ENCODE assay signal across 19 cellular contexts in the genomic region with DNA sequence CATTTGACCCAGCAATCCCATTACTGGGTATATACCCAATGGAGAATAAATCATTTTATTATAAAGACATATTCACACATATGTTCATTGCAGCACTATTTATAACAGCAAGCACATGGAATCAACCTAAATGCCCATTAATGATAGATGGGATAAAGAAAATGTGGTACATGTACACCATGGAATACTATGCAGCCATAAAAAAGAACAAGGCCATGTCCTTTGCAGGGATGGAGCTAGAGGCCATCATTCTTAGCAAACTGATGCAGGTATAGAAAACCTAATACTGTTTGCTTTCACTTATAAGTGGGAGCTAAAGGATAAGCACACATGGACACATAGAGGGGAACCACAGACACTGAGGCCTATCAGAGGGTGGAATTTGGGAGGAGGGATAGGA. TPM values are rescaled to one million over a fixed set of nuclear protein-coding genes. Genes with fewer than 3 reads are reported as not detected.
DNase-seq lines count a peak whose midpoint lies in the region; ATAC-seq, FAIRE-seq and TF ChIP-seq lines count a peak whose summit lies in the region.
"Had no signal": no experiment of that assay in that cellular context is flagged by ENCODE, and none has a peak within 500 bp of the region (broad histone marks: within the 10 kb centered on the region; RNA-seq: fewer than 3 reads in every experiment).

No MANE protein-coding gene starts in this region.

- H4K8ac ChIP-seq in H1 (ENCODE audit: extremely low read depth, insufficient read depth, low read length) = no peak overlapping the region

- no peak overlapping the region for H2BK15ac ChIP-seq in H1 (ENCODE audit: low read length)

- peaks cover 4% of the 10 kb centered on the region; the same call in 1 of the 2 replicates for H3K9me3 ChIP-seq in DOHH2 (ENCODE audit: control insufficient read depth, insufficient read depth, low read length)
- H3K9me3 ChIP-seq in SU-DHL-6 (ENCODE audit: insufficient read depth, low read length) = no peaks in the 10 kb centered on the region
- no peaks in the 10 kb centered on the region for H3K9me3 ChIP-seq in H1 (ENCODE audit: insufficient read depth in 2 of 2, low read depth in 1 of 2, low read length in 1 of 2)
- H3K9me3 ChIP-seq in PC-3 (ENCODE audit: low read length) = no peaks in the 10 kb centered on the region
- H3K9me3 ChIP-seq: Caco-2 had no signal

- H3K27me3 ChIP-seq in DOHH2 (ENCODE audit: control insufficient read depth, low read length) (no peaks in the 10 kb centered on the region), SU-DHL-6 (ENCODE audit: low read length) (no peaks in the 10 kb centered on the region), H1 (replicated peaks in 1 of 4; ENCODE audit: control insufficient read depth in 3 of 4, extremely low read depth in 1 of 4, insufficient read depth in 3 of 4, low read length in 3 of 4) (no peaks in the 10 kb centered on the region), PC-3 (ENCODE audit: low read length) (no peaks in the 10 kb centered on the region)

- no peak overlapping the region for H4K5ac ChIP-seq in H1 (ENCODE audit: insufficient read length, low read depth, low read length)

- TF ChIP-seq CTCF in DOHH2 (IDR thresholded peaks at IDR 0.05; ENCODE audit: low read depth, low read length, poor library complexity, severe bottlenecking) = no peak
- TF ChIP-seq CTCF in SU-DHL-6 (IDR thresholded peaks at IDR 0.05; ENCODE audit: insufficient read depth, low read length, poor library complexity, severe bottlenecking) = no peak
- no peak for TF ChIP-seq CTCF in H1 (IDR thresholded peaks at IDR 0.05; ENCODE audit: control extremely low read depth in 1 of 3, insufficient read depth in 1 of 3, low read depth in 1 of 3, low read length in 3 of 3)
- no peak for TF ChIP-seq CTCF in PC-3 (conservative IDR thresholded peaks at IDR 0.05; ENCODE audit: low read depth, low read length)

- TF ChIP-seq POLR2A in H1 (IDR thresholded peaks at IDR 0.05; ENCODE audit: control extremely low read depth in 1 of 2, low read depth in 2 of 2, low read length in 2 of 2) = no peak

- no peak overlapping the region for H3K56ac ChIP-seq in H1 (replicated peaks; ENCODE audit: insufficient read length, low read depth, low read length)

- no peak overlapping the region for H2BK5ac ChIP-seq in H1 (ENCODE audit: low read depth, low read length)

- H3K23me2 ChIP-seq in H1 (ENCODE audit: low read depth, low read length) = no peaks in the 10 kb centered on the region

- H3K4me2 ChIP-seq in DOHH2 (ENCODE audit: low read length) (peak overlapping the region; percentile 53), SU-DHL-6 (ENCODE audit: low read depth, low read length, poor library complexity, severe bottlenecking) (no peak overlapping the region), H1 (ENCODE audit: insufficient read depth in 1 of 2, low read depth in 2 of 2, low read length in 2 of 2) (no peak overlapping the region), PC-3 (ENCODE audit: low read length) (no peak overlapping the region)

- no peak overlapping the region for H2BK120ac ChIP-seq in H1 (replicated peaks; ENCODE audit: low read depth, low read length)

- intact Hi-C loops in PC-3 (cut with micrococcal nuclease) = loop anchor here (10.0 kb wide), 2 partner anchors 267 to 327 kb away; partner anchors contain the start of gene CXCL1

- H2AFZ ChIP-seq in SU-DHL-6 (ENCODE audit: low read depth, low read length, severe bottlenecking) = no peak overlapping the region
- H2AFZ ChIP-seq in H1 (ENCODE audit: low read length) = no peak overlapping the region
- H2AFZ ChIP-seq in PC-3 (ENCODE audit: low read length) = no peak overlapping the region

- POLR2A ChIA-PET in H1 (lab: Charles Lee; ENCODE audit: partially characterized antibody) (no interaction called here), PC-3 (lab: Charles Lee; ENCODE audit: unreplicated experiment) (no interaction called here)

- H3K79me2 ChIP-seq in DOHH2 (ENCODE audit: control insufficient read depth, low read length) (peaks cover 79% of the 10 kb centered on the region), SU-DHL-6 (ENCODE audit: insufficient read depth, low read length) (no peaks in the 10 kb centered on the region), H1 (ENCODE audit: control insufficient read depth in 1 of 2, insufficient read depth in 2 of 2, low read length in 2 of 2) (no peaks in the 10 kb centered on the region), PC-3 (ENCODE audit: low read length) (no peaks in the 10 kb centered on the region)

- no peak overlapping the region for H3K18ac ChIP-seq in H1 (ENCODE audit: extremely low read depth, low read length)

- no peaks in the 10 kb centered on the region for H4K20me1 ChIP-seq in DOHH2 (ENCODE audit: control insufficient read depth, insufficient read depth, low read depth, low read length)
- H4K20me1 ChIP-seq in SU-DHL-6 (ENCODE audit: low read depth, low read length) = no peaks in the 10 kb centered on the region
- H4K20me1 ChIP-seq in H1 (replicated peaks in 1 of 2; ENCODE audit: control insufficient read depth in 1 of 2, insufficient read depth in 2 of 2, low read length in 2 of 2) = no peaks in the 10 kb centered on the region
- H4K20me1 ChIP-seq in PC-3 (ENCODE audit: low read length) = no peaks in the 10 kb centered on the region

- H2BK20ac ChIP-seq in H1 (ENCODE audit: low read length) = no peak overlapping the region

- H3K23ac ChIP-seq in H1 (ENCODE audit: insufficient read length) = no peak overlapping the region

- no peak overlapping the region for H3K4ac ChIP-seq in H1 (replicated peaks; ENCODE audit: insufficient read length, low read depth, low read length)

- no peaks in the 10 kb centered on the region for H3K79me1 ChIP-seq in H1 (ENCODE audit: low read depth, low read length)

- H4K91ac ChIP-seq in H1 (replicated peaks; ENCODE audit: insufficient read length, low read length) = no peak overlapping the region

- BruUV-seq in PC-3 (replicated peaks; lab: Mats Ljungman, UMichigan) = no TSS peak

- TF ChIP-seq EP300 in H1 (IDR thresholded peaks at IDR 0.05; ENCODE audit: borderline replicate concordance in 1 of 2, low read depth in 2 of 2, low read length in 2 of 2) = no peak

- no peak overlapping the region for H2BK12ac ChIP-seq in H1 (ENCODE audit: low read depth, low read length)

- ATAC-seq in GM19324 (IDR thresholded peaks at IDR 0.05; ENCODE audit: low FRiP score, unreplicated experiment) (peak; percentile 6), PC-3 (no peak), HG02571 (IDR thresholded peaks at IDR 0.05; ENCODE audit: unreplicated experiment) (no peak)

- CTCF ChIA-PET in H1 (lab: Charles Lee; ENCODE audit: partially characterized antibody) (interaction anchor here (0.8 to 1.9 kb wide), 3 partner anchors 22 to 537 kb away, joined by 4 to 5 read pairs (median 4); no protein-coding TSS in a partner anchor), PC-3 (lab: Charles Lee) (interaction anchor here (0.8 kb wide), 1 partner anchor 56 kb away, joined by 3 read pairs; no protein-coding TSS in a partner anchor)

- H3K4me1 ChIP-seq in DOHH2 (ENCODE audit: control insufficient read depth, low read length) (peaks cover 100% of the 10 kb centered on the region), H1 (replicated peaks in 1 of 4; ENCODE audit: control insufficient read depth in 3 of 4, insufficient read depth in 4 of 4, low read length in 3 of 4) (peaks cover 0 to 6% (median 5%) of the 10 kb centered on the region in 4 experiments; a peak in 2 of 7 replicates), PC-3 (ENCODE audit: insufficient read depth, low read length) (peaks cover 11% of the 10 kb centered on the region)

- H3F3A ChIP-seq in DOHH2 (ENCODE audit: control insufficient read depth, insufficient read depth) (peaks cover 67% of the 10 kb centered on the region), SU-DHL-6 (ENCODE audit: insufficient read depth) (peaks cover 30% of the 10 kb centered on the region), PC-3 (ENCODE audit: low read length, unreplicated experiment) (no peaks in the 10 kb centered on the region)

- no peak overlapping the region for H2AK5ac ChIP-seq in H1 (ENCODE audit: low read depth, low read length)

- no peak for DNase-seq in H1 (ENCODE audit: low read depth in 1 of 2, low spot score in 2 of 2)
- DNase-seq in PC-3 = no peak
- no peak for DNase-seq in substantia nigra (lab: John Stamatoyannopoulos, UW)
- no peak for DNase-seq in NCI-H2196 treated with DMSO at 0.1 percent for 48 hours (lab: John Stamatoyannopoulos, UW; ENCODE audit: unreplicated experiment)
- DNase-seq: AML-193; Caco-2; CD4-positive, alpha-beta T cell; GDM1; GOT3; H9 had no signal

- no peak for FAIRE-seq in H1 (lab: Jason Lieb, UNC)
- FAIRE-seq: D721Med had no signal

- peaks cover 92% of the 10 kb centered on the region for H3K36me3 ChIP-seq in DOHH2 (ENCODE audit: control insufficient read depth, low read length)
- no peaks in the 10 kb centered on the region for H3K36me3 ChIP-seq in SU-DHL-6 (ENCODE audit: low read length)
- H3K36me3 ChIP-seq in H1 (ENCODE audit: control insufficient read depth in 2 of 4, insufficient read depth in 4 of 4, low read length in 3 of 4) = no peaks in the 10 kb centered on the region
- no peaks in the 10 kb centered on the region for H3K36me3 ChIP-seq in PC-3 (ENCODE audit: low read depth, low read length)

- H3K9me2 ChIP-seq in DOHH2 (replicated peaks; ENCODE audit: control insufficient read depth, low read length) = no peaks in the 10 kb centered on the region
- no peaks in the 10 kb centered on the region for H3K9me2 ChIP-seq in SU-DHL-6 (replicated peaks; ENCODE audit: insufficient read depth, low read length)
- H3K9me2 ChIP-seq in PC-3 (replicated peaks; ENCODE audit: low read length) = no peaks in the 10 kb centered on the region

- peak overlapping the region; percentile 31; the same call in 1 of the 2 replicates for H3K4me3 ChIP-seq in DOHH2 (ENCODE audit: low read length)
- no peak overlapping the region for H3K4me3 ChIP-seq in SU-DHL-6 (ENCODE audit: insufficient read depth, low read length, poor library complexity, severe bottlenecking)
- H3K4me3 ChIP-seq in H1 (ENCODE audit: extremely low read depth in 1 of 4, insufficient read depth in 2 of 4, low read depth in 3 of 4, low read length in 4 of 4) = no peak overlapping the region
- H3K4me3 ChIP-seq in PC-3 (ENCODE audit: low read length) = no peak overlapping the region

- TF ChIP-seq RAD21 in H1 (IDR thresholded peaks at IDR 0.05 in 1 of 2, conservative IDR thresholded peaks at IDR 0.05 in 1 of 2; ENCODE audit: low read depth in 2 of 2, low read length in 2 of 2) = no peak

- H3K27ac ChIP-seq in DOHH2 (ENCODE audit: low read depth, low read length) (peak overlapping the region; percentile 100), SU-DHL-6 (ENCODE audit: low read depth, low read length) (peak overlapping the region; percentile 100), H1 (ENCODE audit: low read depth, low read length) (no peak overlapping the region), PC-3 (ENCODE audit: low read length) (no peak overlapping the region), substantia nigra (ENCODE audit: low read depth, low read length, poor library complexity, severe bottlenecking) (no peak overlapping the region)
- H3K27ac ChIP-seq: C4-2B, KMS-11 had no signal

- H3K14ac ChIP-seq in H1 (ENCODE audit: insufficient read length) = no peak overlapping the region

- H3K9ac ChIP-seq in SU-DHL-6 (ENCODE audit: low read length) (no peak overlapping the region), H1 (replicated peaks in 1 of 4; ENCODE audit: extremely low read depth in 1 of 4, low read depth in 3 of 4, low read length in 3 of 4) (no peak overlapping the region), PC-3 (ENCODE audit: low read length) (no peak overlapping the region)
- H3K9ac ChIP-seq: KMS-11 had no signal

RNA-seq across cellular contexts. Expression of gene RASSF6, which starts 22.6 kb away (rescaled TPM):
- total RNA-seq in H1 (2021; fragmentation: NEBNext Ultra II Directional; extraction: Animal tissue kit (Norgen Biotek cat#: 25700)) = 0.28 and 0.44 TPM in 2 replicates
- polyA plus RNA-seq in H1 (2011; rRNA removed) = 0.02 and 0.03 TPM in 2 replicates
- 0.03 TPM for polyA plus RNA-seq in H1 (2011; cell fraction: cytosol; rRNA removed)
- polyA plus RNA-seq in H1 (2011; cell fraction: nucleus; rRNA removed) = 0.06 TPM
- polyA plus RNA-seq in H1 (2012, experiment 1 of 2) = 0.06 to 0.09 TPM (median 0.08 TPM) in 3 of 4 replicates, not detected in the other
- polyA plus RNA-seq in H1 (2012, experiment 2 of 2) = not detected
- polyA plus RNA-seq in H1 (2013, experiment 1 of 2) = 0.55 TPM
- 0.55 TPM for polyA plus RNA-seq in H1 (2013, experiment 2 of 2)
- 0.13 and 0.20 TPM in 2 replicates for polyA minus RNA-seq in H1 (2011; rRNA and poly(A)+ RNA removed)
- not detected for polyA minus RNA-seq in H1 (2011; cell fraction: cytosol; rRNA and poly(A)+ RNA removed)
- 1.4 TPM for polyA minus RNA-seq in H1 (2011; cell fraction: nucleus; rRNA and poly(A)+ RNA removed)
- total RNA-seq in PC-3 (2014; rRNA removed) = 0.69 and 1.1 TPM in 2 replicates
- total RNA-seq: Daoy had no signal
- polyA plus RNA-seq: BJ had no signal

Comparison
In these comparisons a context has a peak if more than half of its experiments do, and no peak if none do; other contexts are left out.
1. H3K27ac ChIP-seq: peak in DOHH2 (single experiment) and SU-DHL-6 (single experiment); none in H1 (single experiment), PC-3 (single experiment) and substantia nigra (single experiment).